ENCODE assay signal across 8 cellular contexts in the genomic region with DNA sequence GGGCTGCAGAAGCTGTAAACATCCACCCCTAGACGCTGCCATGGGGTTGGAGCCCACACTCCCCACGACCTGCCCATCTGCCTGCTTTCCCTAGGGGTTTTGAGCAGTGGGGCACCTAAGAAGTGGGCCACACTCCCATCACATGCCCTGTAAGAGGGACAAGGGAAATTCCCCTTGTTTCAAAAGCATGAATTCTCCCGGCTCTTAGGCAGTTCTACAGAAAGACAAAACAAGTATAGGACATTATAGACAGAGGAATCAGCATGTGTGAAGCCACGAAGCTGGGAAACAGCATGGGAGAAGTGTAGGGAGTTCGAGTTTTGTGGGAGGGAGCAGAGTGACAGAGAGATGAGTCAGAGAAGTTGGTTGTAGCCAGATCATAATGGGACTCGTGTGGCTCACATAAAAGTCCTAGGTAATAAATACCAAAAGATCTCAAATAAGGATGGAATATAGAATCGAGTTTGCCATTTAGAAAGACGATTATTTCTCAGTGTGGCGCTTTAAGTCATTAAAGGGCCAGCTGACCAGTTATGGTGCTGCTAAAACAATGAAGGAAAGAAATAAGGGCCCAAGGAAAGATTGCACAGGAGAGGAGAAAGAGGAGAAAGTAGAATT. TPM values are rescaled to one million over a fixed set of nuclear protein-coding genes. Genes with fewer than 3 reads are reported as not detected.
DNase-seq lines count a peak whose midpoint lies in the region; ATAC-seq and TF ChIP-seq lines count a peak whose summit lies in the region.

No MANE protein-coding gene starts in this region.

- H3K4me1 ChIP-seq in uterus (no peaks in the 10 kb centered on the region), thyroid gland (peaks cover 0 to 7% of the 10 kb centered on the region in 2 donors)

- H3K4me3 ChIP-seq in uterus (no peak overlapping the region), thyroid gland (replicated peaks in 1 of 3) (no peak overlapping the region)

- ATAC-seq in HG03280 (IDR thresholded peaks at IDR 0.05; ENCODE audit: unreplicated experiment), result no peak

- H3K27ac ChIP-seq in uterus (peak overlapping the region; percentile 27 to 65), thyroid gland (no peak overlapping the region)

- TF ChIP-seq CTCF in uterus (IDR thresholded peaks at IDR 0.05) (no peak), thyroid gland (IDR thresholded peaks at IDR 0.05) (no peak)

- H3K27me3 ChIP-seq in uterus (no peaks in the 10 kb centered on the region), thyroid gland (no peaks in the 10 kb centered on the region)

- intact Hi-C loops in uterus (cut with DNase I; ENCODE audit: low total_unique reads), result no loop called here
- intact Hi-C loops in thyroid gland (cut with DNase I), result no loop called here

- DNase-seq in stimulated activated CD4-positive, alpha-beta T cell treated with anti-CD3 and anti-CD28 coated beads, Interleukin-15, amount 100 ng/mL, for 24 hours, result peak; percentile 26
- DNase-seq in stimulated activated CD4-positive, alpha-beta T cell treated with anti-CD3 and anti-CD28 coated beads, Interleukin-4, amount 100 ng/mL, for 4 hours, result no peak
- peak; percentile 7 for DNase-seq in T1000 (lab: John Stamatoyannopoulos, UW)
- peak; percentile 72 for DNase-seq in glomerular visceral epithelial cell (ENCODE audit: extremely low spot score)
- DNase-seq in uterus, result no peak
- DNase-seq in NCI-H146 (lab: John Stamatoyannopoulos, UW), result no peak
- no peak for DNase-seq in thyroid gland

- TF ChIP-seq POLR2A in uterus (IDR thresholded peaks at IDR 0.05) (no peak), thyroid gland (IDR thresholded peaks at IDR 0.05) (no peak)

- WGBS in thyroid gland, 2 donors, result 69 to 70% methylated on average over 7 to 8 of the region's 9 CpGs

- H3K36me3 ChIP-seq in uterus, result no peaks in the 10 kb centered on the region
- no peaks in the 10 kb centered on the region for H3K36me3 ChIP-seq in thyroid gland

- H3K9me3 ChIP-seq in uterus, result no peaks in the 10 kb centered on the region
- no peaks in the 10 kb centered on the region for H3K9me3 ChIP-seq in thyroid gland

RNA-seq across cellular contexts. Expression of gene APOO, which starts 23.9 kb away (rescaled TPM):
- total RNA-seq in uterus, result 10 to 100 TPM in 3 of 4 donors, 1 to 10 TPM in 1; 2.0 to 21.9 (median 11.2) TPM
- total RNA-seq in thyroid gland, result 10 to 100 TPM; 12.6 to 34.8 (median 22.5) TPM

RNA-seq across cellular contexts. Expression of gene CXorf58, which starts 24.0 kb away (rescaled TPM):
- total RNA-seq in uterus, result under 1 TPM in 2 of 4 donors, not detected in 2; 0.14 to 0.29 TPM
- total RNA-seq in thyroid gland, result under 1 TPM in 1 of 4 donors, not detected in 3; 0.40 TPM

Comparison
In these comparisons a context has a peak if more than half of its experiments do, and no peak if none do; other contexts are left out.
1. DNase-seq: peak in stimulated activated CD4-positive, alpha-beta T cell treated with anti-CD3 and anti-CD28 coated beads, Interleukin-15, amount 100 ng/mL, for 24 hours (single experiment), T1000 (single experiment) and glomerular visceral epithelial cell (single experiment); none in stimulated activated CD4-positive, alpha-beta T cell treated with anti-CD3 and anti-CD28 coated beads, Interleukin-4, amount 100 ng/mL, for 4 hours (0 of 2), uterus (0 of 2), NCI-H146 (single experiment) and thyroid gland (0 of 2).
2. H3K27ac ChIP-seq: peak in uterus (2 of 2); none in thyroid gland (0 of 3).